2 cellular contexts compared by ENCODE assay signal in genomic region chr1:25944986-25945385, GRCh38.
TF ChIP-seq lines count a peak whose summit lies in the region.

No MANE protein-coding gene starts in this region.

TF ChIP-seq in IMR-90, 13 proteins besides CTCF, POLR2A, EP300 and RAD21:
- TF ChIP-seq MXI1 (IDR thresholded peaks at IDR 0.05; ENCODE audit: borderline replicate concordance, low read depth, low read length), result no peak
- TF ChIP-seq, protein P1, sequence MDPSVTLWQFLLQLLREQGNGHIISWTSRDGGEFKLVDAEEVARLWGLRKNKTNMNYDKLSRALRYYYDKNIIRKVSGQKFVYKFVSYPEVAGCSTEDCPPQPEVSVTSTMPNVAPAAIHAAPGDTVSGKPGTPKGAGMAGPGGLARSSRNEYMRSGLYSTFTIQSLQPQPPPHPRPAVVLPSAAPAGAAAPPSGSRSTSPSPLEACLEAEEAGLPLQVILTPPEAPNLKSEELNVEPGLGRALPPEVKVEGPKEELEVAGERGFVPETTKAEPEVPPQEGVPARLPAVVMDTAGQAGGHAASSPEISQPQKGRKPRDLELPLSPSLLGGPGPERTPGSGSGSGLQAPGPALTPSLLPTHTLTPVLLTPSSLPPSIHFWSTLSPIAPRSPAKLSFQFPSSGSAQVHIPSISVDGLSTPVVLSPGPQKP (IDR thresholded peaks at IDR 0.05; ENCODE audit: borderline replicate concordance, low read depth, low read length), result no peak
- no peak for TF ChIP-seq CHD1 (IDR thresholded peaks at IDR 0.05; ENCODE audit: low read depth, low read length)
- no peak for TF ChIP-seq RFX5 (IDR thresholded peaks at IDR 0.05; ENCODE audit: low read depth, low read length)
- TF ChIP-seq RCOR1 (IDR thresholded peaks at IDR 0.05; ENCODE audit: insufficient replicate concordance, low read length), result no peak
- no peak for TF ChIP-seq BHLHE40 (IDR thresholded peaks at IDR 0.05; ENCODE audit: low read depth, low read length)
- no peak for TF ChIP-seq USF2 (IDR thresholded peaks at IDR 0.05; ENCODE audit: low read depth, low read length)
- TF ChIP-seq CEBPB (IDR thresholded peaks at IDR 0.05; ENCODE audit: low read depth, low read length), result peak; percentile 71

TF ChIP-seq in SK-N-SH, 30 proteins besides CTCF, POLR2A, EP300 and RAD21:
- no peak for TF ChIP-seq YY1 (IDR thresholded peaks at IDR 0.05; ENCODE audit: low read depth)
TF ChIP-seq in SK-N-SH: peak in this region for 0.
